Comparison of ENCODE assay signal across 9 cellular contexts in genomic region chr19:15125232-15126067, GRCh38. TPM values are rescaled to one million over a fixed set of nuclear protein-coding genes. Genes with fewer than 3 reads are reported as not detected.
DNase-seq lines count a peak whose midpoint lies in the region; ATAC-seq, FAIRE-seq and TF ChIP-seq lines count a peak whose summit lies in the region.
"Had no signal": no experiment of that assay in that cellular context is flagged by ENCODE, and none has a peak within 500 bp of the region (broad histone marks: within the 10 kb centered on the region; RNA-seq: fewer than 3 reads in every experiment).

No MANE protein-coding gene starts in this region.

- H3K9me3 Mint-ChIP-seq in WTC11: no peaks in the 10 kb centered on the region

- H3K4me3 Mint-ChIP-seq in WTC11: peak overlapping the region; percentile 99

- WGBS in small intestine, 3 donors: 0% methylated on average over 54 to 61 of the region's 61 CpGs

- H3K36me3 ChIP-seq in small intestine (ENCODE audit: control insufficient read depth in 2 of 2, insufficient read depth in 2 of 2, low read length in 2 of 2): peaks cover 0 to 17% of the 10 kb centered on the region in 2 donors

- POLR2A ChIA-PET in WTC11 (lab: Charles Lee): no interaction called here

- CTCF ChIA-PET in WTC11 (lab: Charles Lee): interaction anchor here (1.0 to 4.2 kb wide), 12 partner anchors 13 to 430 kb away, joined by 3 to 59 read pairs (median 6); partner anchors contain the start of gene AKAP8L

- peaks cover 13% of the 10 kb centered on the region for H3K36me3 Mint-ChIP-seq in WTC11

- H3K4me1 Mint-ChIP-seq in WTC11: peaks cover 5% of the 10 kb centered on the region; the same call in 1 of the 2 replicates

- no peaks in the 10 kb centered on the region for H3K4me1 ChIP-seq in small intestine (ENCODE audit: control insufficient read depth in 2 of 2, insufficient read depth in 1 of 2, low read depth in 1 of 2, low read length in 1 of 2)

- in situ Hi-C loops in GM18951 (cut with MboI; ENCODE audit: low sequenced_read_pairs, unreplicated experiment): no loop called here

- H3K27ac Mint-ChIP-seq in WTC11: peak overlapping the region; percentile 100

- H3K4me3 ChIP-seq in AG09309 (ENCODE audit: control insufficient read depth, low read depth, low read length) (peak overlapping the region; percentile 73), cardiac fibroblast (replicated peaks in 1 of 2; ENCODE audit: low read depth in 2 of 2, low read length in 2 of 2) (peak overlapping the region; percentile 92 to 95), small intestine (ENCODE audit: low read depth in 1 of 2, low read length in 2 of 2) (peak overlapping the region; percentile 58 to 80)

- ATAC-seq in HG03175 (IDR thresholded peaks at IDR 0.05; ENCODE audit: unreplicated experiment): peak; percentile 88
- peak; percentile 95 for ATAC-seq in WTC11

- peak; percentile 76 for TF ChIP-seq POLR2A in GM18951 (IDR thresholded peaks at IDR 0.05; ENCODE audit: extremely low read depth, insufficient read depth, insufficient read length)

- no peak for FAIRE-seq in small intestine (lab: Jason Lieb, UNC)

- TF ChIP-seq CTCF in AG09309 (IDR thresholded peaks at IDR 0.05; ENCODE audit: control insufficient read depth, insufficient read depth, low read depth, low read length, missing control alignments): no peak
- TF ChIP-seq CTCF in WTC11 (IDR thresholded peaks at IDR 0.05): no peak
- TF ChIP-seq CTCF in cardiac fibroblast (IDR thresholded peaks at IDR 0.05; ENCODE audit: low read depth, low read length): no peak

- H3K9me3 ChIP-seq in small intestine (ENCODE audit: control insufficient read depth, low read depth): no peaks in the 10 kb centered on the region

- no peaks in the 10 kb centered on the region; the same call in 1 of the 2 replicates for H3K27me3 Mint-ChIP-seq in WTC11 (ENCODE audit: low read depth)

- peak overlapping the region; percentile 86 to 94 for H3K27ac ChIP-seq in small intestine (ENCODE audit: low read depth in 1 of 2, low read length in 1 of 2)

- no peaks in the 10 kb centered on the region for H3K27me3 ChIP-seq in small intestine (ENCODE audit: control insufficient read depth in 2 of 2, insufficient read depth in 2 of 2, low read length in 2 of 2)

- peak; percentile 79 for DNase-seq in AG09309 (ENCODE audit: low read depth)
- DNase-seq in NCI-H2227 treated with DMSO at 0.1 percent for 48 hours (lab: John Stamatoyannopoulos, UW): peak; percentile 96
- peak; percentile 98 for DNase-seq in WTC11 (ENCODE audit: low spot score)
- DNase-seq in cardiac fibroblast (ENCODE audit: low read depth in 2 of 2): peak; percentile 98 to 99
- DNase-seq in iPS-NIHi7 (ENCODE audit: extremely low spot score): peak; percentile 100
- peak; percentile 98 for DNase-seq in small intestine

TF ChIP-seq in WTC11, 78 proteins besides CTCF, POLR2A, EP300 and RAD21 (continues in another document):
- TF ChIP-seq ESRRA (CRISPR knock-in tag; IDR thresholded peaks at IDR 0.05; ENCODE audit: borderline replicate concordance): no peak
- no peak for TF ChIP-seq NR1H2 (CRISPR knock-in tag; IDR thresholded peaks at IDR 0.05)
- TF ChIP-seq, protein P1, sequence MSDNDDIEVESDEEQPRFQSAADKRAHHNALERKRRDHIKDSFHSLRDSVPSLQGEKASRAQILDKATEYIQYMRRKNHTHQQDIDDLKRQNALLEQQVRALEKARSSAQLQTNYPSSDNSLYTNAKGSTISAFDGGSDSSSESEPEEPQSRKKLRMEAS (CRISPR knock-in tag; IDR thresholded peaks at IDR 0.05): peak; percentile 96
- TF ChIP-seq ZNF512 (CRISPR knock-in tag; IDR thresholded peaks at IDR 0.05; ENCODE audit: borderline replicate concordance): no peak
- TF ChIP-seq, protein P2, sequence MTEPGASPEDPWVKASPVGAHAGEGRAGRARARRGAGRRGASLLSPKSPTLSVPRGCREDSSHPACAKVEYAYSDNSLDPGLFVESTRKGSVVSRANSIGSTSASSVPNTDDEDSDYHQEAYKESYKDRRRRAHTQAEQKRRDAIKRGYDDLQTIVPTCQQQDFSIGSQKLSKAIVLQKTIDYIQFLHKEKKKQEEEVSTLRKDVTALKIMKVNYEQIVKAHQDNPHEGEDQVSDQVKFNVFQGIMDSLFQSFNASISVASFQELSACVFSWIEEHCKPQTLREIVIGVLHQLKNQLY (CRISPR knock-in tag; IDR thresholded peaks at IDR 0.05): no peak
- TF ChIP-seq, protein P3, sequence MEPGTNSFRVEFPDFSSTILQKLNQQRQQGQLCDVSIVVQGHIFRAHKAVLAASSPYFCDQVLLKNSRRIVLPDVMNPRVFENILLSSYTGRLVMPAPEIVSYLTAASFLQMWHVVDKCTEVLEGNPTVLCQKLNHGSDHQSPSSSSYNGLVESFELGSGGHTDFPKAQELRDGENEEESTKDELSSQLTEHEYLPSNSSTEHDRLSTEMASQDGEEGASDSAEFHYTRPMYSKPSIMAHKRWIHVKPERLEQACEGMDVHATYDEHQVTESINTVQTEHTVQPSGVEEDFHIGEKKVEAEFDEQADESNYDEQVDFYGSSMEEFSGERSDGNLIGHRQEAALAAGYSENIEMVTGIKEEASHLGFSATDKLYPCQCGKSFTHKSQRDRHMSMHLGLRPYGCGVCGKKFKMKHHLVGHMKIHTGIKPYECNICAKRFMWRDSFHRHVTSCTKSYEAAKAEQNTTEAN (CRISPR knock-in tag; IDR thresholded peaks at IDR 0.05): no peak
- no peak for TF ChIP-seq TP53 (CRISPR knock-in tag; IDR thresholded peaks at IDR 0.05)
- peak; percentile 19 for TF ChIP-seq TEAD1 (CRISPR knock-in tag; IDR thresholded peaks at IDR 0.05)
- no peak for TF ChIP-seq SOX15 (CRISPR knock-in tag; IDR thresholded peaks at IDR 0.05)
- TF ChIP-seq GABPB1 (CRISPR knock-in tag; IDR thresholded peaks at IDR 0.05): peak; percentile 68; the same call in 1 of the 2 replicates
- TF ChIP-seq RELA (CRISPR knock-in tag; IDR thresholded peaks at IDR 0.05; ENCODE audit: borderline replicate concordance): no peak
- TF ChIP-seq NFYB (CRISPR knock-in tag; conservative IDR thresholded peaks at IDR 0.05; ENCODE audit: low read depth): peak; percentile 85
- no peak for TF ChIP-seq ATF6 (CRISPR knock-in tag; IDR thresholded peaks at IDR 0.05)
- TF ChIP-seq ZNF396 (CRISPR knock-in tag; IDR thresholded peaks at IDR 0.05; ENCODE audit: borderline replicate concordance): no peak
- TF ChIP-seq E2F5 (CRISPR knock-in tag; IDR thresholded peaks at IDR 0.05): peak; percentile 35; the same call in 1 of the 2 replicates
- no peak for TF ChIP-seq CBFB (CRISPR knock-in tag; IDR thresholded peaks at IDR 0.05; ENCODE audit: low read depth)
- TF ChIP-seq, protein P4, sequence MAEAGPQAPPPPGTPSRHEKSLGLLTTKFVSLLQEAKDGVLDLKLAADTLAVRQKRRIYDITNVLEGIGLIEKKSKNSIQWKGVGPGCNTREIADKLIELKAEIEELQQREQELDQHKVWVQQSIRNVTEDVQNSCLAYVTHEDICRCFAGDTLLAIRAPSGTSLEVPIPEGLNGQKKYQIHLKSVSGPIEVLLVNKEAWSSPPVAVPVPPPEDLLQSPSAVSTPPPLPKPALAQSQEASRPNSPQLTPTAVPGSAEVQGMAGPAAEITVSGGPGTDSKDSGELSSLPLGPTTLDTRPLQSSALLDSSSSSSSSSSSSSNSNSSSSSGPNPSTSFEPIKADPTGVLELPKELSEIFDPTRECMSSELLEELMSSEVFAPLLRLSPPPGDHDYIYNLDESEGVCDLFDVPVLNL (CRISPR knock-in tag; IDR thresholded peaks at IDR 0.05; ENCODE audit: borderline replicate concordance, low read depth): no peak
- no peak for TF ChIP-seq SMAD3 (CRISPR knock-in tag; IDR thresholded peaks at IDR 0.05; ENCODE audit: borderline replicate concordance)

RNA-seq across cellular contexts. Expression of gene SYDE1, which starts 18.2 kb away (rescaled TPM):
- total RNA-seq in WTC11 (2021): 15.0 to 21.9 TPM (median 19.6 TPM) in 3 replicates
- 1 to 10 TPM in 2 of 3 donors, under 1 TPM in 1; 0.45 to 5.4 (median 1.9) TPM for polyA plus RNA-seq in small intestine

RNA-seq across cellular contexts. Expression of gene OR1I1, which starts 43.4 kb away (rescaled TPM):
- total RNA-seq in WTC11 (2021): not detected in 3 replicates
- polyA plus RNA-seq in small intestine: not detected
- total RNA-seq: T-helper 2 cell treated with Interferon-gamma antibody and Interleukin-4, amounts not matched to agents 100 ng/mL and 5 ng/mL, for 36 hours had no signal

Comparison
In these comparisons a context has a peak if more than half of its experiments do, and no peak if none do; other contexts are left out.
1. Peak in every context shown above with its lines: DNase-seq, ATAC-seq, H3K4me3 ChIP-seq and H3K27ac ChIP-seq.